1 cellular context compared by ENCODE assay signal in genomic region chr2:160420711-160421110, GRCh38.
TF ChIP-seq lines count a peak whose summit lies in the region.

No MANE protein-coding gene starts in this region.

TF ChIP-seq in IMR-90, 13 proteins besides CTCF, POLR2A, EP300 and RAD21 (continued from another document):
- TF ChIP-seq ELK1 (IDR thresholded peaks at IDR 0.05; ENCODE audit: borderline replicate concordance, low read depth, low read length) = no peak
- TF ChIP-seq FOS (IDR thresholded peaks at IDR 0.05; ENCODE audit: low read depth, low read length) = no peak
- no peak for TF ChIP-seq CEBPB (IDR thresholded peaks at IDR 0.05; ENCODE audit: low read depth, low read length)
- TF ChIP-seq RCOR1 (IDR thresholded peaks at IDR 0.05; ENCODE audit: insufficient replicate concordance, low read length) = no peak
- no peak for TF ChIP-seq BHLHE40 (IDR thresholded peaks at IDR 0.05; ENCODE audit: low read depth, low read length)
- no peak for TF ChIP-seq MAFK (IDR thresholded peaks at IDR 0.05; ENCODE audit: low read depth, low read length)
- TF ChIP-seq MXI1 (IDR thresholded peaks at IDR 0.05; ENCODE audit: borderline replicate concordance, low read depth, low read length) = no peak
- no peak for TF ChIP-seq USF2 (IDR thresholded peaks at IDR 0.05; ENCODE audit: low read depth, low read length)
- no peak for TF ChIP-seq MAZ (IDR thresholded peaks at IDR 0.05; ENCODE audit: borderline replicate concordance, low read depth, low read length)
